Comparison of ENCODE assay signal across 1 cellular context in genomic region chr2:10452334-10452733, GRCh38.
TF ChIP-seq lines count a peak whose summit lies in the region.

No MANE protein-coding gene starts in this region.

TF ChIP-seq in HepG2, 621 proteins besides CTCF, POLR2A, EP300 and RAD21 (continued from another document and continues in another):
- TF ChIP-seq SMAD3 (CRISPR knock-in tag; IDR thresholded peaks at IDR 0.05) = 0 out of 2 replicates have a peak, but pooled peaks have one; percentile 48
- TF ChIP-seq NONO (IDR thresholded peaks at IDR 0.05) = no peak
- no peak for TF ChIP-seq NONO (CRISPR knock-in tag; conservative IDR thresholded peaks at IDR 0.05)
- TF ChIP-seq TERF1 (CRISPR knock-in tag; IDR thresholded peaks at IDR 0.05) = no peak
- no peak for TF ChIP-seq ZNF879 (CRISPR knock-in tag; IDR thresholded peaks at IDR 0.05)
- no peak for TF ChIP-seq JUNB (CRISPR knock-in tag; IDR thresholded peaks at IDR 0.05; ENCODE audit: borderline replicate concordance)
- no peak; the same call in 1 of the 2 replicates for TF ChIP-seq ZNF816 (CRISPR knock-in tag; IDR thresholded peaks at IDR 0.05; ENCODE audit: borderline replicate concordance)
- no peak for TF ChIP-seq ZNF615 (CRISPR knock-in tag; IDR thresholded peaks at IDR 0.05; ENCODE audit: borderline replicate concordance)
- TF ChIP-seq ZNF652 (CRISPR knock-in tag; IDR thresholded peaks at IDR 0.05; ENCODE audit: borderline replicate concordance, low read depth) = no peak; the same call in 1 of the 2 replicates
- no peak for TF ChIP-seq ZFAT (CRISPR knock-in tag; conservative IDR thresholded peaks at IDR 0.05)
- TF ChIP-seq MLX (CRISPR knock-in tag; IDR thresholded peaks at IDR 0.05) = 0 out of 2 replicates have a peak, but pooled peaks have one; percentile 20
- 0 out of 2 replicates have a peak, but pooled peaks have one; percentile 48 for TF ChIP-seq HIVEP1 (CRISPR knock-in tag; IDR thresholded peaks at IDR 0.05)
- no peak for TF ChIP-seq MLLT10 (CRISPR knock-in tag; IDR thresholded peaks at IDR 0.05)
- no peak for TF ChIP-seq ZBTB8A (CRISPR knock-in tag; IDR thresholded peaks at IDR 0.05; ENCODE audit: borderline replicate concordance, low read depth)
- no peak for TF ChIP-seq MED8 (CRISPR knock-in tag; IDR thresholded peaks at IDR 0.05; ENCODE audit: insufficient replicate concordance)
- TF ChIP-seq MAFG (CRISPR knock-in tag; IDR thresholded peaks at IDR 0.05) = no peak
- TF ChIP-seq ZNF552 (CRISPR knock-in tag; IDR thresholded peaks at IDR 0.05; ENCODE audit: borderline replicate concordance) = no peak
- no peak for TF ChIP-seq AGO1 (IDR thresholded peaks at IDR 0.05; ENCODE audit: low read depth, low read length, poor library complexity, severe bottlenecking)
- no peak for TF ChIP-seq TEAD3 (CRISPR knock-in tag; optimal IDR thresholded peaks at IDR 0.05; ENCODE audit: borderline replicate concordance)
- TF ChIP-seq ZNF382 (CRISPR knock-in tag; IDR thresholded peaks at IDR 0.05; ENCODE audit: borderline replicate concordance) = no peak
- no peak for TF ChIP-seq SMAD9 (CRISPR knock-in tag; IDR thresholded peaks at IDR 0.05)
- no peak for TF ChIP-seq ZNF766 (CRISPR knock-in tag; IDR thresholded peaks at IDR 0.05; ENCODE audit: borderline replicate concordance)
- no peak for TF ChIP-seq ZNF136 (CRISPR knock-in tag; IDR thresholded peaks at IDR 0.05; ENCODE audit: low read depth)
- TF ChIP-seq ZNF691 (CRISPR knock-in tag; IDR thresholded peaks at IDR 0.05; ENCODE audit: borderline replicate concordance, low read depth) = peak; percentile 25; the same call in 1 of the 2 replicates
- TF ChIP-seq TCF7 (IDR thresholded peaks at IDR 0.05; ENCODE audit: low read depth) = no peak
- TF ChIP-seq MTF2 (CRISPR knock-in tag; IDR thresholded peaks at IDR 0.05; ENCODE audit: borderline replicate concordance) = no peak
- no peak for TF ChIP-seq ZNF180 (CRISPR knock-in tag; IDR thresholded peaks at IDR 0.05; ENCODE audit: borderline replicate concordance, low read depth)
- no peak for TF ChIP-seq YEATS4 (CRISPR knock-in tag; IDR thresholded peaks at IDR 0.05; ENCODE audit: borderline replicate concordance)
- TF ChIP-seq RFX5 (IDR thresholded peaks at IDR 0.05; ENCODE audit: low read depth, low read length) = no peak
- no peak for TF ChIP-seq ZNF264 (CRISPR knock-in tag; IDR thresholded peaks at IDR 0.05)
- TF ChIP-seq ZC3H13 (CRISPR knock-in tag; IDR thresholded peaks at IDR 0.05) = no peak
- TF ChIP-seq ELF4 (CRISPR knock-in tag; IDR thresholded peaks at IDR 0.05; ENCODE audit: borderline replicate concordance) = no peak
- peak; percentile 77; the same call in 1 of the 2 replicates for TF ChIP-seq ETV5 (CRISPR knock-in tag; IDR thresholded peaks at IDR 0.05; ENCODE audit: borderline replicate concordance)
- TF ChIP-seq ZSCAN21 (CRISPR knock-in tag; IDR thresholded peaks at IDR 0.05; ENCODE audit: borderline replicate concordance) = no peak
- TF ChIP-seq ZNF576 (CRISPR knock-in tag; IDR thresholded peaks at IDR 0.05) = no peak
- TF ChIP-seq ARID2 (CRISPR knock-in tag; IDR thresholded peaks at IDR 0.05; ENCODE audit: borderline replicate concordance) = no peak
- TF ChIP-seq USF2 (IDR thresholded peaks at IDR 0.05; ENCODE audit: low read depth, low read length) = no peak
- TF ChIP-seq USF2 (CRISPR knock-in tag; IDR thresholded peaks at IDR 0.05; ENCODE audit: borderline replicate concordance) = no peak
- no peak for TF ChIP-seq ZBTB25 (CRISPR knock-in tag; IDR thresholded peaks at IDR 0.05)
- 0 out of 2 replicates have a peak, but pooled peaks have one; percentile 36 for TF ChIP-seq SPEN (CRISPR knock-in tag; IDR thresholded peaks at IDR 0.05; ENCODE audit: low read depth)
- no peak for TF ChIP-seq MTF1 (CRISPR knock-in tag; IDR thresholded peaks at IDR 0.05)
- TF ChIP-seq ZNF761 (CRISPR knock-in tag; conservative IDR thresholded peaks at IDR 0.05) = no peak
- TF ChIP-seq ZIK1 (CRISPR knock-in tag; IDR thresholded peaks at IDR 0.05; ENCODE audit: borderline replicate concordance, low read depth) = no peak
- no peak for TF ChIP-seq TFDP1 (CRISPR knock-in tag; IDR thresholded peaks at IDR 0.05; ENCODE audit: borderline replicate concordance)
- TF ChIP-seq ZNF331 (CRISPR knock-in tag; IDR thresholded peaks at IDR 0.05) = peak; percentile 56; the same call in 1 of the 2 replicates
- no peak; the same call in 1 of the 2 replicates for TF ChIP-seq ARNT2 (CRISPR knock-in tag; IDR thresholded peaks at IDR 0.05; ENCODE audit: low read depth)
- TF ChIP-seq ZNF720 (CRISPR knock-in tag; IDR thresholded peaks at IDR 0.05) = no peak
- no peak for TF ChIP-seq ZNF777 (CRISPR knock-in tag; IDR thresholded peaks at IDR 0.05)
- no peak for TF ChIP-seq ZBTB49 (CRISPR knock-in tag; IDR thresholded peaks at IDR 0.05; ENCODE audit: borderline replicate concordance)
- no peak for TF ChIP-seq ZSCAN31 (CRISPR knock-in tag; IDR thresholded peaks at IDR 0.05; ENCODE audit: low read depth)
- no peak for TF ChIP-seq ZNF160 (CRISPR knock-in tag; IDR thresholded peaks at IDR 0.05)
- TF ChIP-seq ZNF224 (CRISPR knock-in tag; IDR thresholded peaks at IDR 0.05) = no peak
- TF ChIP-seq LCORL (IDR thresholded peaks at IDR 0.05) = no peak
- peak; percentile 67; the same call in 1 of the 2 replicates for TF ChIP-seq LCORL (CRISPR knock-in tag; IDR thresholded peaks at IDR 0.05)
- TF ChIP-seq PTBP1 (IDR thresholded peaks at IDR 0.05; ENCODE audit: low read depth, low read length, poor library complexity, severe bottlenecking) = no peak
- no peak for TF ChIP-seq ZNF274 (CRISPR knock-in tag; IDR thresholded peaks at IDR 0.05)
- no peak for TF ChIP-seq SP4 (CRISPR knock-in tag; IDR thresholded peaks at IDR 0.05)
- no peak for TF ChIP-seq ZFYVE20 (CRISPR knock-in tag; IDR thresholded peaks at IDR 0.05; ENCODE audit: borderline replicate concordance, low read depth)
- no peak for TF ChIP-seq GMEB1 (CRISPR knock-in tag; IDR thresholded peaks at IDR 0.05; ENCODE audit: borderline replicate concordance)
- TF ChIP-seq HMG20A (CRISPR knock-in tag; IDR thresholded peaks at IDR 0.05; ENCODE audit: borderline replicate concordance) = peak; percentile 83
- no peak for TF ChIP-seq GABPA (IDR thresholded peaks at IDR 0.05; ENCODE audit: low read depth, low read length)
- peak; percentile 68 for TF ChIP-seq GABPA (CRISPR knock-in tag; IDR thresholded peaks at IDR 0.05; ENCODE audit: low read depth)
- no peak for TF ChIP-seq GATA4 (IDR thresholded peaks at IDR 0.05; ENCODE audit: borderline replicate concordance, low read depth)
- TF ChIP-seq ZNF292 (CRISPR knock-in tag; IDR thresholded peaks at IDR 0.05; ENCODE audit: borderline replicate concordance, low read depth) = no peak
- no peak for TF ChIP-seq ZBTB2 (CRISPR knock-in tag; IDR thresholded peaks at IDR 0.05; ENCODE audit: low read depth)
- no peak; the same call in 1 of the 2 replicates for TF ChIP-seq POGZ (CRISPR knock-in tag; IDR thresholded peaks at IDR 0.05)
- no peak for TF ChIP-seq STAT5B (CRISPR knock-in tag; IDR thresholded peaks at IDR 0.05)
- TF ChIP-seq ZNF207 (IDR thresholded peaks at IDR 0.05; ENCODE audit: borderline replicate concordance) = no peak
- no peak for TF ChIP-seq ZKSCAN8 (CRISPR knock-in tag; IDR thresholded peaks at IDR 0.05; ENCODE audit: borderline replicate concordance)
